ENCODE assay signal across 19 cellular contexts in genomic region chr6:148211777-148212324, GRCh38.
DNase-seq lines count a peak whose midpoint lies in the region; ATAC-seq, FAIRE-seq and TF ChIP-seq lines count a peak whose summit lies in the region.
"Had no signal": no experiment of that assay in that cellular context is flagged by ENCODE, and none has a peak within 500 bp of the region (broad histone marks: within the 10 kb centered on the region; RNA-seq: fewer than 3 reads in every experiment).

No MANE protein-coding gene starts in this region.

- peaks cover 0 to 26% (median 0%) of the 10 kb centered on the region in 11 experiments; a peak in 10 of 22 replicates for H4K20me1 ChIP-seq in BLaER1 treated with 17β-estradiol and CSF1 and Interleukin-3, amounts not matched to agents 10 nM and 100 nM
- H4K20me1 ChIP-seq in K562 (replicated peaks; ENCODE audit: control insufficient read depth, insufficient read depth, low read length): peaks cover 4% of the 10 kb centered on the region; the same call in 1 of the 2 replicates

- H3K9me3 Mint-ChIP-seq in activated naive CD8-positive, alpha-beta T cell treated with anti-CD3 and anti-CD28 coated beads, Interleukin-2, amount 50 U/mL, for 24 hours: no peaks in the 10 kb centered on the region
- H3K9me3 Mint-ChIP-seq: CD4-positive, alpha-beta T cell; GM23338; HFFc6 had no signal

- FAIRE-seq in K562 (lab: Jason Lieb, UNC): no peak
- no peak for FAIRE-seq in urothelium cell line (lab: Jason Lieb, UNC)
- FAIRE-seq: D721Med had no signal

- intact Hi-C loops in K562 (cut with micrococcal nuclease): no loop called here
- intact Hi-C loops in thyroid gland (cut with DNase I): no loop called here

- no peak overlapping the region for H3K9ac ChIP-seq in BLaER1 treated with 17β-estradiol and CSF1 and Interleukin-3, amounts not matched to agents 10 nM and 100 nM
- no peak overlapping the region for H3K9ac ChIP-seq in K562 (ENCODE audit: insufficient read depth in 1 of 2, low read depth in 2 of 2, low read length in 2 of 2)
- H3K9ac ChIP-seq in neuronal stem cell (ENCODE audit: low read depth, low read length, poor library complexity): no peak overlapping the region

- no TSS peak for BruUV-seq in K562 (replicated peaks; lab: Mats Ljungman, UMichigan)

- H3K23ac ChIP-seq in neuronal stem cell (ENCODE audit: low read depth, low read length, poor library complexity): peak overlapping the region; percentile 25

- H3K4me3 ChIP-seq in BLaER1 treated with 17β-estradiol and CSF1 and Interleukin-3, amounts not matched to agents 10 nM and 100 nM: no peak overlapping the region
- no peak overlapping the region for H3K4me3 ChIP-seq in K562
- no peak overlapping the region for H3K4me3 ChIP-seq in neuronal stem cell (ENCODE audit: low read length in 2 of 2)
- peak overlapping the region in 2 of 3 donors; percentile 29 to 30 for H3K4me3 ChIP-seq in thyroid gland (replicated peaks in 1 of 3)
- H3K4me3 ChIP-seq: GM23338 had no signal

- H3K27me3 ChIP-seq in BLaER1 treated with 17β-estradiol and CSF1 and Interleukin-3, amounts not matched to agents 10 nM and 100 nM: peaks cover 56 to 99% (median 81%) of the 10 kb centered on the region in 11 experiments
- H3K27me3 ChIP-seq in K562 (ENCODE audit: control insufficient read depth in 2 of 2, insufficient read depth in 2 of 2, low read length in 2 of 2) (peaks cover 15 to 16% of the 10 kb centered on the region in 2 experiments), neuronal stem cell (ENCODE audit: control insufficient read depth in 3 of 3, insufficient read depth in 3 of 3, low read depth in 1 of 3, low read length in 3 of 3) (peaks cover 0 to 16% (median 0%) of the 10 kb centered on the region in 3 experiments), thyroid gland (no peaks in the 10 kb centered on the region)

- H3K14ac ChIP-seq in neuronal stem cell (ENCODE audit: low read length): no peak overlapping the region

- H2AFZ ChIP-seq in K562 (ENCODE audit: low read depth, low read length) (no peak overlapping the region), neuronal stem cell (ENCODE audit: low read length) (no peak overlapping the region)
- H2AFZ ChIP-seq: GM23338 had no signal

- peak overlapping the region in 6 of 11 experiments; percentile 5 to 23 (median 14); a peak in 6 of 22 replicates for H3K4me2 ChIP-seq in BLaER1 treated with 17β-estradiol and CSF1 and Interleukin-3, amounts not matched to agents 10 nM and 100 nM
- no peak overlapping the region for H3K4me2 ChIP-seq in K562 (ENCODE audit: insufficient read depth, low read length)
- H3K4me2 ChIP-seq in neuronal stem cell (ENCODE audit: insufficient read depth, low read length, poor library complexity, severe bottlenecking): no peak overlapping the region
- H3K4me2 ChIP-seq: GM23338 had no signal

- TF ChIP-seq POLR2A in K562 (conservative IDR thresholded peaks at IDR 0.05): no peak
- peak; percentile 64 to 95 for TF ChIP-seq POLR2A in thyroid gland (IDR thresholded peaks at IDR 0.05)

- no peaks in the 10 kb centered on the region for H3K36me3 Mint-ChIP-seq in activated naive CD8-positive, alpha-beta T cell treated with anti-CD3 and anti-CD28 coated beads, Interleukin-2, amount 50 U/mL, for 24 hours (ENCODE audit: low read depth)

- no peak overlapping the region for H4K91ac ChIP-seq in neuronal stem cell (ENCODE audit: low read depth, low read length, poor library complexity)

- no peak overlapping the region for H4K8ac ChIP-seq in neuronal stem cell (ENCODE audit: low read depth, low read length)

- no peaks in the 10 kb centered on the region for H3K79me1 ChIP-seq in neuronal stem cell (ENCODE audit: low read depth, low read length)

- no peak overlapping the region for H3K18ac ChIP-seq in neuronal stem cell (ENCODE audit: low read length)

- TF ChIP-seq EP300 in K562 (IDR thresholded peaks at IDR 0.05; ENCODE audit: low read length): no peak

- ATAC-seq in K562: no peak
- no peak for ATAC-seq in activated naive CD8-positive, alpha-beta T cell treated with anti-CD3 and anti-CD28 coated beads, Interleukin-2, amount 50 U/mL, for 24 hours
- ATAC-seq: GM23338, HCT116 had no signal

- TF ChIP-seq CTCF in K562 (IDR thresholded peaks at IDR 0.05 in 2 of 3, conservative IDR thresholded peaks at IDR 0.05 in 1 of 3; ENCODE audit: insufficient read depth in 2 of 3, low read depth in 1 of 3, low read length in 3 of 3) (no peak), thyroid gland (IDR thresholded peaks at IDR 0.05) (no peak)

- 3% methylated on average over 10 of the region's 11 CpGs for WGBS in K562 (ENCODE audit: insufficient coverage, low coverage, missing lambda C conversion rate)
- WGBS in neuronal stem cell (ENCODE audit: extremely low coverage in 2 of 2, insufficient read length in 2 of 2, insufficient replicate concordance in 1 of 2), 2 donors: no CpG with 5 or more reads among the region's 11 CpGs
- WGBS in thyroid gland, 2 donors: 31 to 40% methylated on average over 7 to 11 of the region's 11 CpGs

- no peak overlapping the region for H3K27ac Mint-ChIP-seq in activated naive CD8-positive, alpha-beta T cell treated with anti-CD3 and anti-CD28 coated beads, Interleukin-2, amount 50 U/mL, for 24 hours
- H3K27ac Mint-ChIP-seq: B cell; CD4-positive, alpha-beta T cell; GM23338; HFFc6 had no signal

- no peaks in the 10 kb centered on the region for H3K9me1 ChIP-seq in K562 (ENCODE audit: control insufficient read depth, insufficient read depth, low read length)

- no peak for DNase-seq in K562 (ENCODE audit: extremely low read depth in 1 of 4, low spot score in 3 of 4)
- DNase-seq in neuronal stem cell (ENCODE audit: low spot score): no peak
- DNase-seq in thyroid gland: peak; percentile 93 to 94
- DNase-seq in stimulated activated naive CD4-positive, alpha-beta T cell treated with Interleukin-2 at 50 U/mL for 16 hours (lab: John Stamatoyannopoulos, UW): no peak
- no peak for DNase-seq in activated naive CD8-positive, alpha-beta T cell treated with anti-CD3 and anti-CD28 coated beads, Interleukin-2, amount 50 U/mL, for 24 hours
- no peak for DNase-seq in urothelium cell line (ENCODE audit: low spot score)
- DNase-seq: Caco-2; CD4-positive, alpha-beta T cell; GF-D8; H7; HFFc6; IMR-90 had no signal

- no peaks in the 10 kb centered on the region for H3K9me3 ChIP-seq in BLaER1 treated with 17β-estradiol and CSF1 and Interleukin-3, amounts not matched to agents 10 nM and 100 nM (replicated peaks in 1 of 11)
- H3K9me3 ChIP-seq in K562 (replicated peaks; ENCODE audit: control insufficient read depth, insufficient read depth, low read depth, low read length) (no peaks in the 10 kb centered on the region), neuronal stem cell (replicated peaks in 1 of 2; ENCODE audit: control insufficient read depth in 2 of 2, insufficient read depth in 1 of 2, low read depth in 1 of 2, low read length in 2 of 2) (no peaks in the 10 kb centered on the region), thyroid gland (no peaks in the 10 kb centered on the region)
- H3K9me3 ChIP-seq: Caco-2 had no signal

- in situ Hi-C loops in K562 (cut with MboI): no loop called here

- CTCF ChIA-PET in K562 (lab: Yijun Ruan, JAX; ENCODE audit: low intra/inter-chr PET ratio): interaction anchor here (0.7 kb wide), 1 partner anchor 45 kb away, joined by 3 read pairs; no protein-coding TSS in a partner anchor

- no peak overlapping the region for H3K4me3 Mint-ChIP-seq in activated naive CD8-positive, alpha-beta T cell treated with anti-CD3 and anti-CD28 coated beads, Interleukin-2, amount 50 U/mL, for 24 hours
- H3K4me3 Mint-ChIP-seq: B cell; CD4-positive, alpha-beta T cell; GM23338; HFFc6 had no signal

- H3K4me1 ChIP-seq in BLaER1 treated with 17β-estradiol and CSF1 and Interleukin-3, amounts not matched to agents 10 nM and 100 nM: peaks cover 0 to 14% (median 3%) of the 10 kb centered on the region in 10 experiments; a peak in 4 of 20 replicates
- no peaks in the 10 kb centered on the region for H3K4me1 ChIP-seq in K562 (replicated peaks in 1 of 2; ENCODE audit: control insufficient read depth in 2 of 2, insufficient read depth in 2 of 2, low read length in 2 of 2)
- H3K4me1 ChIP-seq in neuronal stem cell (ENCODE audit: control insufficient read depth in 2 of 2, insufficient read depth in 1 of 2, low read depth in 1 of 2, low read length in 2 of 2): peaks cover 0 to 2% of the 10 kb centered on the region in 2 donors
- H3K4me1 ChIP-seq in thyroid gland: peaks cover 21 to 22% of the 10 kb centered on the region in 2 donors
- H3K4me1 ChIP-seq: Caco-2 had no signal

- no peak overlapping the region for H3K27ac ChIP-seq in BLaER1 treated with 17β-estradiol and CSF1 and Interleukin-3, amounts not matched to agents 10 nM and 100 nM
- H3K27ac ChIP-seq in K562 (ENCODE audit: extremely low read depth, low read depth, low read length) (no peak overlapping the region), neuronal stem cell (replicated peaks; ENCODE audit: low read length) (no peak overlapping the region), thyroid gland (peak overlapping the region; percentile 80 to 93 (median 82))
- H3K27ac ChIP-seq: C4-2B, HL-60 had no signal

- H2BK5ac ChIP-seq in neuronal stem cell (ENCODE audit: low read length): no peak overlapping the region

- no peak overlapping the region for H2AK5ac ChIP-seq in neuronal stem cell (ENCODE audit: low read depth, low read length)

- H3K36me3 ChIP-seq in BLaER1 treated with 17β-estradiol and CSF1 and Interleukin-3, amounts not matched to agents 10 nM and 100 nM: no peaks in the 10 kb centered on the region
- H3K36me3 ChIP-seq in K562 (ENCODE audit: control insufficient read depth, insufficient read depth, low read length) (no peaks in the 10 kb centered on the region), neuronal stem cell (replicated peaks in 1 of 2; ENCODE audit: control insufficient read depth in 2 of 2, insufficient read depth in 2 of 2, low read length in 2 of 2) (no peaks in the 10 kb centered on the region), thyroid gland (no peaks in the 10 kb centered on the region)

- H3K27me3 Mint-ChIP-seq in activated naive CD8-positive, alpha-beta T cell treated with anti-CD3 and anti-CD28 coated beads, Interleukin-2, amount 50 U/mL, for 24 hours: peaks cover 65% of the 10 kb centered on the region

- no peaks in the 10 kb centered on the region for H3K4me1 Mint-ChIP-seq in activated naive CD8-positive, alpha-beta T cell treated with anti-CD3 and anti-CD28 coated beads, Interleukin-2, amount 50 U/mL, for 24 hours
- H3K4me1 Mint-ChIP-seq: B cell, GM23338 had no signal

- H2BK15ac ChIP-seq in neuronal stem cell (ENCODE audit: low read length): no peak overlapping the region

- POLR2A ChIA-PET in K562 (lab: Yijun Ruan, JAX): interaction anchor here (0.8 kb wide), 1 partner anchor 920 kb away, joined by 3 read pairs; no protein-coding TSS in a partner anchor

- no peak overlapping the region for H2BK120ac ChIP-seq in neuronal stem cell (ENCODE audit: low read depth, low read length)

- no peak overlapping the region for H2BK12ac ChIP-seq in neuronal stem cell (ENCODE audit: low read length)

- H3K4ac ChIP-seq in neuronal stem cell (ENCODE audit: low read length): no peak overlapping the region

- no peaks in the 10 kb centered on the region for H3K79me2 ChIP-seq in K562 (ENCODE audit: control insufficient read depth, insufficient read depth, low read length)

- no peak for TF ChIP-seq RAD21 in K562 (CRISPR knock-in tag; conservative IDR thresholded peaks at IDR 0.05 in 1 of 2, IDR thresholded peaks at IDR 0.05 in 1 of 2)

TF ChIP-seq in K562, 482 proteins besides CTCF, POLR2A, EP300 and RAD21 (continues in another document):
- TF ChIP-seq MAFG (tag; conservative IDR thresholded peaks at IDR 0.05) (peak; percentile 37; the same call in 1 of the 2 replicates), TBL1XR1 (IDR thresholded peaks at IDR 0.05; ENCODE audit: low read length in 2 of 2) (no peak)

Comparison
In these comparisons a context has a peak if more than half of its experiments do, and no peak if none do; other contexts are left out.
1. H3K27ac ChIP-seq: peak in thyroid gland (3 of 3); none in BLaER1 treated with 17β-estradiol and CSF1 and Interleukin-3, amounts not matched to agents 10 nM and 100 nM (0 of 11), K562 (single experiment) and neuronal stem cell (single experiment).
2. H3K4me2 ChIP-seq: peak in BLaER1 treated with 17β-estradiol and CSF1 and Interleukin-3, amounts not matched to agents 10 nM and 100 nM (6 of 11); none in K562 (single experiment) and neuronal stem cell (single experiment).
3. H3K4me3 ChIP-seq: peak in thyroid gland (2 of 3); none in BLaER1 treated with 17β-estradiol and CSF1 and Interleukin-3, amounts not matched to agents 10 nM and 100 nM (0 of 10), K562 (single experiment) and neuronal stem cell (0 of 2).
4. DNase-seq: peak in thyroid gland (2 of 2); none in K562 (0 of 4), neuronal stem cell (single experiment), stimulated activated naive CD4-positive, alpha-beta T cell treated with Interleukin-2 at 50 U/mL for 16 hours (single experiment), activated naive CD8-positive, alpha-beta T cell treated with anti-CD3 and anti-CD28 coated beads, Interleukin-2, amount 50 U/mL, for 24 hours (single experiment) and urothelium cell line (single experiment).